ENCODE assay signal across 13 cellular contexts in genomic region chr10:27345455-27345909, GRCh38.
DNase-seq lines count a peak whose midpoint lies in the region; ATAC-seq and TF ChIP-seq lines count a peak whose summit lies in the region.
"Had no signal": no experiment of that assay in that cellular context is flagged by ENCODE, and none has a peak within 500 bp of the region (broad histone marks: within the 10 kb centered on the region; RNA-seq: fewer than 3 reads in every experiment).

No MANE protein-coding gene starts in this region.

- no peaks in the 10 kb centered on the region; the same call in 1 of the 2 replicates for H3F3A ChIP-seq in DOHH2 (ENCODE audit: control insufficient read depth, insufficient read depth)

- no peaks in the 10 kb centered on the region for H4K20me1 ChIP-seq in DOHH2 (ENCODE audit: control insufficient read depth, insufficient read depth, low read depth, low read length)

- no peaks in the 10 kb centered on the region for H3K9me3 ChIP-seq in DOHH2 (ENCODE audit: control insufficient read depth, insufficient read depth, low read length)

- peaks cover 56% of the 10 kb centered on the region for H3K4me1 ChIP-seq in DOHH2 (ENCODE audit: control insufficient read depth, low read length)

- H3K36me3 ChIP-seq in DOHH2 (ENCODE audit: control insufficient read depth, low read length): no peaks in the 10 kb centered on the region

- no peaks in the 10 kb centered on the region for H3K27me3 ChIP-seq in DOHH2 (ENCODE audit: control insufficient read depth, low read length)

- H3K4me3 ChIP-seq in DOHH2 (ENCODE audit: low read length): peak overlapping the region; percentile 67
- H3K4me3 ChIP-seq: hepatocyte had no signal

- no peaks in the 10 kb centered on the region for H3K79me2 ChIP-seq in DOHH2 (ENCODE audit: control insufficient read depth, low read length)
- H3K79me2 ChIP-seq: hepatocyte had no signal

- no peak for TF ChIP-seq CTCF in DOHH2 (IDR thresholded peaks at IDR 0.05; ENCODE audit: low read depth, low read length, poor library complexity, severe bottlenecking)

- H3K9me2 ChIP-seq in DOHH2 (replicated peaks; ENCODE audit: control insufficient read depth, low read length): no peaks in the 10 kb centered on the region

- peak overlapping the region; percentile 70 for H3K27ac ChIP-seq in DOHH2 (ENCODE audit: low read depth, low read length)
- H3K27ac ChIP-seq: dorsolateral prefrontal cortex, hepatocyte had no signal

- ATAC-seq in GM19023 (IDR thresholded peaks at IDR 0.05; ENCODE audit: unreplicated experiment) (peak; percentile 51), HG02840 (IDR thresholded peaks at IDR 0.05; ENCODE audit: low FRiP score, unreplicated experiment) (peak; percentile 46)

- peak; percentile 37 to 49 for DNase-seq in NOMO-1 (lab: John Stamatoyannopoulos, UW; ENCODE audit: unreplicated experiment in 2 of 2)
- no peak for DNase-seq in T1000 (lab: John Stamatoyannopoulos, UW)
- DNase-seq in GM19240 (ENCODE audit: insufficient read length, low spot score): no peak
- no peak for DNase-seq in COR-L47 (lab: John Stamatoyannopoulos, UW)
- DNase-seq in AG20443 (ENCODE audit: low spot score): no peak
- DNase-seq: CD4-positive, alpha-beta T cell; dorsolateral prefrontal cortex; small intestine; T-helper 1 cell had no signal

- peak overlapping the region; percentile 87 for H3K4me2 ChIP-seq in DOHH2 (ENCODE audit: low read length)
- H3K4me2 ChIP-seq: hepatocyte had no signal

Comparison
In these comparisons a context has a peak if more than half of its experiments do, and no peak if none do; other contexts are left out.
1. DNase-seq: peak in NOMO-1 (2 of 2); none in T1000 (single experiment), GM19240 (single experiment), COR-L47 (single experiment) and AG20443 (single experiment).